8 cellular contexts compared by ENCODE assay signal in the genomic region with DNA sequence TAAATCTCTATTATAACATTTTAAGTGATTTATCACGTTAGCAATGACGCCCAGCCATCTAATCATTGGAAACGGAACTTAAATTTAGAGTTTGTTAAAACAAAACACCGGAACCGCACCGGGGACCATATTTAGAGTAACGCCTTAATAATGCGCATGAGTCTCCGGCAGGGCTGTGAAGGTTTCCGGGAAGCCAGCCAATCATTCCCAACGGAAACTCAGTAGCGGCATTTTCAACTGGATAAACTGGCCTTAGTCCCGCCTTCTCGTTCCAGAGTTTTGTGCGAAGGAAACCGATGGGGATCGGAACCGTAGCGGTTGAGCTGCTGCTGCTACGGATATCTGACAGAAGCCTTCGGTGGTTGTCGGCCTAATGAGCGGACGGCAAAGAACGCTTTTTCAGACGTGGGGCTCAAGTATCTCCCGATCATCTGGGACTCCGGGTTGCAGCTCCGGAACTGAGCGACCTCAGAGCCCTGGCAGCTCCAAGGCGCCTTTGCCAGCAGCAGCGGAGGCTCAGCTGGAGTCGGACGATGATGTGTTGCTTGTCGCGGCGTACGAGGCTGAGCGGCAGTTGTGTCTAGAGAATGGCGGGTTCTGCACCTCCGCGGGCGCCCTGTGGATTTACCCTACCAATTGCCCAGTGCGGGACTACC. TPM values are rescaled to one million over a fixed set of nuclear protein-coding genes. Genes with fewer than 3 reads are reported as not detected.
DNase-seq lines count a peak whose midpoint lies in the region; ATAC-seq and TF ChIP-seq lines count a peak whose summit lies in the region.

A gene with protein sequence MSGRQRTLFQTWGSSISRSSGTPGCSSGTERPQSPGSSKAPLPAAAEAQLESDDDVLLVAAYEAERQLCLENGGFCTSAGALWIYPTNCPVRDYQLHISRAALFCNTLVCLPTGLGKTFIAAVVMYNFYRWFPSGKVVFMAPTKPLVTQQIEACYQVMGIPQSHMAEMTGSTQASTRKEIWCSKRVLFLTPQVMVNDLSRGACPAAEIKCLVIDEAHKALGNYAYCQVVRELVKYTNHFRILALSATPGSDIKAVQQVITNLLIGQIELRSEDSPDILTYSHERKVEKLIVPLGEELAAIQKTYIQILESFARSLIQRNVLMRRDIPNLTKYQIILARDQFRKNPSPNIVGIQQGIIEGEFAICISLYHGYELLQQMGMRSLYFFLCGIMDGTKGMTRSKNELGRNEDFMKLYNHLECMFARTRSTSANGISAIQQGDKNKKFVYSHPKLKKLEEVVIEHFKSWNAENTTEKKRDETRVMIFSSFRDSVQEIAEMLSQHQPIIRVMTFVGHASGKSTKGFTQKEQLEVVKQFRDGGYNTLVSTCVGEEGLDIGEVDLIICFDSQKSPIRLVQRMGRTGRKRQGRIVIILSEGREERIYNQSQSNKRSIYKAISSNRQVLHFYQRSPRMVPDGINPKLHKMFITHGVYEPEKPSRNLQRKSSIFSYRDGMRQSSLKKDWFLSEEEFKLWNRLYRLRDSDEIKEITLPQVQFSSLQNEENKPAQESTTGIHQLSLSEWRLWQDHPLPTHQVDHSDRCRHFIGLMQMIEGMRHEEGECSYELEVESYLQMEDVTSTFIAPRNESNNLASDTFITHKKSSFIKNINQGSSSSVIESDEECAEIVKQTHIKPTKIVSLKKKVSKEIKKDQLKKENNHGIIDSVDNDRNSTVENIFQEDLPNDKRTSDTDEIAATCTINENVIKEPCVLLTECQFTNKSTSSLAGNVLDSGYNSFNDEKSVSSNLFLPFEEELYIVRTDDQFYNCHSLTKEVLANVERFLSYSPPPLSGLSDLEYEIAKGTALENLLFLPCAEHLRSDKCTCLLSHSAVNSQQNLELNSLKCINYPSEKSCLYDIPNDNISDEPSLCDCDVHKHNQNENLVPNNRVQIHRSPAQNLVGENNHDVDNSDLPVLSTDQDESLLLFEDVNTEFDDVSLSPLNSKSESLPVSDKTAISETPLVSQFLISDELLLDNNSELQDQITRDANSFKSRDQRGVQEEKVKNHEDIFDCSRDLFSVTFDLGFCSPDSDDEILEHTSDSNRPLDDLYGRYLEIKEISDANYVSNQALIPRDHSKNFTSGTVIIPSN (N-terminal part only) (plus strand): TSS at position 272 of the 656 bp plus-strand sequence. CDS start 102 bp downstream, at position 374.

- peak within 1 kb of the TSS; percentile 96 to 99 (median 98) for H3K27ac Mint-ChIP-seq in IgD-negative memory B cell

- DNase-seq in D341Med (ENCODE audit: low spot score): peak; percentile 88
- DNase-seq in OCI-M2 (lab: John Stamatoyannopoulos, UW; ENCODE audit: unreplicated experiment): peak; percentile 96
- peak; percentile 78 for DNase-seq in activated T-cell treated with anti-CD3 and anti-CD28 coated beads for 4 hours
- peak; percentile 98 for DNase-seq in epithelial cell of esophagus (ENCODE audit: low read depth)
- peak; percentile 78 to 97 (median 84) for DNase-seq in mucosa of descending colon
- DNase-seq in stimulated activated CD8-positive, alpha-beta memory T cell treated with anti-CD3 and anti-CD28 coated beads, Interleukin-4, amount 100 ng/mL, for 24 hours (ENCODE audit: low read depth): peak; percentile 73

- no peaks in the 10 kb centered on the region for H3K27me3 Mint-ChIP-seq in IgD-negative memory B cell

- H3K4me3 ChIP-seq in epithelial cell of esophagus (ENCODE audit: low read length) (peak within 1 kb of the TSS; percentile 86), mucosa of descending colon (peak within 1 kb of the TSS; percentile 41)

- peaks cover 20 to 45% (median 34%) of the 10 kb centered on the region in 3 donors for H3K4me1 Mint-ChIP-seq in IgD-negative memory B cell

- no peaks in the 10 kb centered on the region for H3K36me3 Mint-ChIP-seq in IgD-negative memory B cell

- intact Hi-C loops in mucosa of descending colon (cut with DNase I, micrococcal nuclease): no loop called here

- ATAC-seq in GM21526 (IDR thresholded peaks at IDR 0.05; ENCODE audit: low FRiP score, unreplicated experiment) (peak; percentile 40), mucosa of descending colon (peak; percentile 82)

- H3K9me3 Mint-ChIP-seq in IgD-negative memory B cell: no peaks in the 10 kb centered on the region

- H3K4me1 ChIP-seq in mucosa of descending colon (ENCODE audit: low read depth): peaks cover 13% of the 10 kb centered on the region

- H3K9me3 ChIP-seq in mucosa of descending colon: no peaks in the 10 kb centered on the region

- no peak for TF ChIP-seq CTCF in epithelial cell of esophagus (IDR thresholded peaks at IDR 0.05; ENCODE audit: insufficient read depth, low read depth, low read length, missing control alignments)
- no peak for TF ChIP-seq CTCF in mucosa of descending colon (IDR thresholded peaks at IDR 0.05)

- H3K4me3 Mint-ChIP-seq in IgD-negative memory B cell: peak within 1 kb of the TSS; percentile 97 to 100 (median 98)

- H3K36me3 ChIP-seq in mucosa of descending colon (ENCODE audit: low read depth): no peaks in the 10 kb centered on the region

RNA-seq across cellular contexts. Expression of the gene that starts here (rescaled TPM):
- 8.0 TPM for polyA plus RNA-seq in IgD-negative memory B cell
- 1 to 10 TPM; 3.2 to 5.7 (median 3.6) TPM for total RNA-seq in mucosa of descending colon

Comparison
In these comparisons a context has a peak if more than half of its experiments do, and no peak if none do; other contexts are left out.
1. Peak in every context shown above with its lines: DNase-seq, ATAC-seq and H3K4me3 ChIP-seq.